1 cellular context compared by ENCODE assay signal in the genomic region with DNA sequence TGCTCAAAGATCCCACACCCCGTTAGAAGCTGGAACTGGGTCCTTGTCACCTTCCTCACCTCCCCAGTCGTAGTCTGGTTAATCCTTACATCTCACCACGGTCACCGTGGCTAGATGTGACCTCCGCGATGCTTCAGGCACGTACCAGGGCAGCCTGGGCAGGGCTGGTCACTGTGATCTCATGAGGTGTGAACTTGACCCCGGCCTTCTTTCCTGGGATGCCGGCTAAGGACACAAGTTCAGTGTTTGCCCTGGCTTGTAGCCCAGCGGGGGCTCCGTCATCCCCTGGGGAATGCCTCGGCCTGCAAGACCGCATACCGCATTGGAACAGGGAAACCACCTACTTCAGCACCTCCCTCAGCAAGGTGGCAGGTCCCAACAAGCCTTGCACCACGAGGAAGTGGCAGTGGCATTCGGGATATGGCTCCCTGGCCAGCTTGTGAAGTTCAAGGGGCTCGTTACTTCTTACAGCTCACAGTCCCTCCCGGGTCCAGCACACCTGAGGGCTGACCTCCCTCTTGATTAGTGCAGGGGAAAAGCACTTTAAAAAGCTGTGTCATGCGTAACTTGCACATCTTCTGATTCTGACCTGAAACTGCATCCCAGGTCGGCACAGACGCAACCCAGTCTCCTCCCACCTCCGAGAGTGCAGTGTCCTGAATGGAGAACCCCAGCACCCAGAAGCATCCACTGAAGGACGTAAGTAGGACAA.
TF ChIP-seq lines count a peak whose summit lies in the region.

No MANE protein-coding gene starts in this region.

TF ChIP-seq in IMR-90, 13 proteins besides CTCF, POLR2A, EP300 and RAD21:
- TF ChIP-seq ELK1 (IDR thresholded peaks at IDR 0.05; ENCODE audit: borderline replicate concordance, low read depth, low read length) (no peak), NFE2L2 (IDR thresholded peaks at IDR 0.05; ENCODE audit: low read depth, low read length) (no peak), BHLHE40 (IDR thresholded peaks at IDR 0.05; ENCODE audit: low read depth, low read length) (no peak), RFX5 (IDR thresholded peaks at IDR 0.05; ENCODE audit: low read depth, low read length) (no peak), CEBPB (IDR thresholded peaks at IDR 0.05; ENCODE audit: low read depth, low read length) (no peak), RCOR1 (IDR thresholded peaks at IDR 0.05; ENCODE audit: insufficient replicate concordance, low read length) (no peak), SMC3 (IDR thresholded peaks at IDR 0.05; ENCODE audit: low read depth, low read length) (no peak), CHD1 (IDR thresholded peaks at IDR 0.05; ENCODE audit: low read depth, low read length) (no peak), FOS (IDR thresholded peaks at IDR 0.05; ENCODE audit: low read depth, low read length) (no peak)
- TF ChIP-seq, protein P1, sequence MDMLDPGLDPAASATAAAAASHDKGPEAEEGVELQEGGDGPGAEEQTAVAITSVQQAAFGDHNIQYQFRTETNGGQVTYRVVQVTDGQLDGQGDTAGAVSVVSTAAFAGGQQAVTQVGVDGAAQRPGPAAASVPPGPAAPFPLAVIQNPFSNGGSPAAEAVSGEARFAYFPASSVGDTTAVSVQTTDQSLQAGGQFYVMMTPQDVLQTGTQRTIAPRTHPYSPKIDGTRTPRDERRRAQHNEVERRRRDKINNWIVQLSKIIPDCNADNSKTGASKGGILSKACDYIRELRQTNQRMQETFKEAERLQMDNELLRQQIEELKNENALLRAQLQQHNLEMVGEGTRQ (IDR thresholded peaks at IDR 0.05; ENCODE audit: low read depth, low read length), result no peak
